7 cellular contexts compared by ENCODE assay signal in genomic region chr9:124258765-124259272, GRCh38. TPM values are rescaled to one million over a fixed set of nuclear protein-coding genes. Genes with fewer than 3 reads are reported as not detected.
DNase-seq lines count a peak whose midpoint lies in the region; ATAC-seq, FAIRE-seq and TF ChIP-seq lines count a peak whose summit lies in the region.

No MANE protein-coding gene starts in this region.

- H3K27ac ChIP-seq in hepatocyte (peak overlapping the region; percentile 95), small intestine (ENCODE audit: low read depth in 1 of 2, low read length in 1 of 2) (peak overlapping the region; percentile 90 to 97)

- peak overlapping the region; percentile 64 for H3K4me3 ChIP-seq in hepatocyte
- peak overlapping the region; percentile 94 to 95 for H3K4me3 ChIP-seq in small intestine (ENCODE audit: low read depth in 1 of 2, low read length in 2 of 2)

- ATAC-seq in HG02885 (IDR thresholded peaks at IDR 0.05; ENCODE audit: poor library complexity, unreplicated experiment), result peak; percentile 3
- no peak for ATAC-seq in activated CD8-positive, alpha-beta T cell treated with anti-CD3 and anti-CD28 coated beads for 36 hours
- ATAC-seq in GM21825 (IDR thresholded peaks at IDR 0.05; ENCODE audit: unreplicated experiment), result no peak

- peaks cover 41% of the 10 kb centered on the region for H3K27me3 Mint-ChIP-seq in activated CD8-positive, alpha-beta T cell treated with anti-CD3 and anti-CD28 coated beads for 36 hours

- peak overlapping the region; percentile 77 for H3K27ac Mint-ChIP-seq in activated CD8-positive, alpha-beta T cell treated with anti-CD3 and anti-CD28 coated beads for 36 hours

- peak overlapping the region; percentile 65 for H2AFZ ChIP-seq in hepatocyte

- TF ChIP-seq CTCF in activated CD8-positive, alpha-beta T cell treated with anti-CD3 and anti-CD28 coated beads for 36 hours (IDR thresholded peaks at IDR 0.05), result no peak
- TF ChIP-seq CTCF in hepatocyte (IDR thresholded peaks at IDR 0.05; ENCODE audit: poor library complexity), result no peak

- DNase-seq in activated CD8-positive, alpha-beta T cell treated with anti-CD3 and anti-CD28 coated beads for 36 hours, result no peak
- DNase-seq in hepatocyte (ENCODE audit: low spot score), result no peak
- peak; percentile 59 for DNase-seq in small intestine
- DNase-seq in COLO829 (ENCODE audit: low spot score), result no peak
- DNase-seq in NCI-H226, result no peak

- peak overlapping the region; percentile 96 for H3K4me2 ChIP-seq in hepatocyte

- no peaks in the 10 kb centered on the region for H3K9me2 ChIP-seq in hepatocyte (replicated peaks; ENCODE audit: insufficient read depth)

- peak overlapping the region; percentile 85 for H3K4me3 Mint-ChIP-seq in activated CD8-positive, alpha-beta T cell treated with anti-CD3 and anti-CD28 coated beads for 36 hours

- H3K27me3 ChIP-seq in hepatocyte (no peaks in the 10 kb centered on the region), small intestine (ENCODE audit: control insufficient read depth in 2 of 2, insufficient read depth in 2 of 2, low read length in 2 of 2) (no peaks in the 10 kb centered on the region)

- POLR2A ChIA-PET in activated CD8-positive, alpha-beta T cell treated with anti-CD3 and anti-CD28 coated beads for 36 hours (lab: Charles Lee), result interaction anchor here (0.8 kb wide), 1 partner anchor 64 kb away, joined by 3 read pairs; no protein-coding TSS in a partner anchor

- peaks cover 9% of the 10 kb centered on the region for H4K20me1 ChIP-seq in hepatocyte (ENCODE audit: insufficient read depth, poor library complexity, severe bottlenecking)

- no peaks in the 10 kb centered on the region for H3K9me3 ChIP-seq in hepatocyte (ENCODE audit: low read depth)
- no peaks in the 10 kb centered on the region for H3K9me3 ChIP-seq in small intestine (ENCODE audit: control insufficient read depth, low read depth)

- H3K79me2 ChIP-seq in hepatocyte, result peaks cover 39% of the 10 kb centered on the region

- H3K4me1 Mint-ChIP-seq in activated CD8-positive, alpha-beta T cell treated with anti-CD3 and anti-CD28 coated beads for 36 hours (ENCODE audit: low read depth), result peaks cover 51% of the 10 kb centered on the region

- peaks cover 6% of the 10 kb centered on the region for H3K36me3 Mint-ChIP-seq in activated CD8-positive, alpha-beta T cell treated with anti-CD3 and anti-CD28 coated beads for 36 hours (ENCODE audit: low read depth)

- H3K36me3 ChIP-seq in hepatocyte (replicated peaks; ENCODE audit: insufficient read depth, low read depth) (no peaks in the 10 kb centered on the region), small intestine (ENCODE audit: control insufficient read depth in 2 of 2, insufficient read depth in 2 of 2, low read length in 2 of 2) (no peaks in the 10 kb centered on the region)

- H3K4me1 ChIP-seq in hepatocyte (ENCODE audit: insufficient read depth), result peaks cover 47% of the 10 kb centered on the region
- H3K4me1 ChIP-seq in small intestine (ENCODE audit: control insufficient read depth in 2 of 2, insufficient read depth in 1 of 2, low read depth in 1 of 2, low read length in 1 of 2), result peaks cover 3 to 21% of the 10 kb centered on the region in 2 donors

- 13% methylated on average over 11 of the region's 11 CpGs for WGBS in hepatocyte (ENCODE audit: low lambda C conversion rate, missing lambda C conversion rate)
- WGBS in small intestine, 3 donors, result 12 to 26% (median 15%) methylated on average over 6 to 11 of the region's 11 CpGs

- H3K9me3 Mint-ChIP-seq in activated CD8-positive, alpha-beta T cell treated with anti-CD3 and anti-CD28 coated beads for 36 hours, result no peaks in the 10 kb centered on the region

- FAIRE-seq in small intestine (lab: Jason Lieb, UNC), result no peak

- intact Hi-C loops in activated CD8-positive, alpha-beta T cell treated with anti-CD3 and anti-CD28 coated beads for 36 hours (cut with micrococcal nuclease), result no loop called here

- CTCF ChIA-PET in activated CD8-positive, alpha-beta T cell treated with anti-CD3 and anti-CD28 coated beads for 36 hours (lab: Charles Lee), result interaction anchor here (1.0 kb wide), 1 partner anchor 132 kb away, joined by 4 read pairs; no protein-coding TSS in a partner anchor

RNA-seq across cellular contexts. Expression of gene NEK6, which starts 1.1 kb away (rescaled TPM):
- 10 to 100 TPM; 20.2 to 21.8 TPM for total RNA-seq in activated CD8-positive, alpha-beta T cell treated with anti-CD3 and anti-CD28 coated beads for 36 hours
- total RNA-seq in hepatocyte, result 33.5 and 35.7 TPM in 2 replicates
- polyA plus RNA-seq in hepatocyte (41.6 and 44.7 TPM in 2 replicates), small intestine (10 to 100 TPM in 2 of 3 donors, 1 to 10 TPM in 1; 9.7 to 28.9 (median 18.3) TPM)
